23 cellular contexts compared by ENCODE assay signal in the genomic region with DNA sequence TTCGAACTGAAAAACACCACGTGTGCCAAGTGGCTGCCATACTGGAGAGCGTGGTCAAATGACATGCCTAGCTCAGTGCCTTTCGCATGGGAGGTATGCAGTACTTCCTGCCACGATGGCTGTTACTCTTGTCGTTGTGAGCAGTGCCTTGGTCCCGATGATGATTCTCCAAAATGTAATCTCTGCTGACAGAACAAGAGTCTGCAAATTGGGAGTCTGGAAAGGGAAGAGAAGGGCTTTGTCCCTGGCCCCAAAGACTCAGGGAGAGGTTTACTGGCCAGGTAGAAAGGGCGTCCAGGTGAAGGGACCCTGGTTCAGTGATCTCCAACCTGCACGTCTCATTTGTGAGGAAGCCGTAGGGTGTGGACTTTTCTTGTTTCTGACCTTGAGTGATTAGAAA.
"Had no signal": no experiment of that assay in that cellular context is flagged by ENCODE, and none has a peak within 500 bp of the region (broad histone marks: within the 10 kb centered on the region; RNA-seq: fewer than 3 reads in every experiment).

No MANE protein-coding gene starts in this region.

- H3K27me3 ChIP-seq: dorsolateral prefrontal cortex, esophagus squamous epithelium, gastrocnemius medialis, heart right ventricle, left lung had no signal

- ATAC-seq: effector memory CD8-positive, alpha-beta T cell; gastrocnemius medialis; heart right ventricle; left cardiac atrium; left lung; left ventricle myocardium superior; lower lobe of right lung; mucosa of descending colon had no signal

- H3K27me3 Mint-ChIP-seq: effector memory CD8-positive, alpha-beta T cell; naive B cell had no signal

- H3K4me3 ChIP-seq: coronary artery, dorsolateral prefrontal cortex, esophagus squamous epithelium, gastrocnemius medialis, heart right ventricle, left lung, lower lobe of right lung, mucosa of descending colon had no signal

- H3K36me3 ChIP-seq: gastrocnemius medialis, left lung, lower lobe of right lung had no signal

- H3K9me3 Mint-ChIP-seq: effector memory CD8-positive, alpha-beta T cell; endodermal cell; mesothelial cell of epicardium; naive B cell had no signal

- H3K4me1 ChIP-seq: esophagus squamous epithelium, gastrocnemius medialis, heart right ventricle, left lung, lower lobe of right lung had no signal

- H3K27ac ChIP-seq: coronary artery, epithelial cell of prostate, esophagus squamous epithelium, gastrocnemius medialis, heart right ventricle, left lung, lower lobe of right lung had no signal

- DNase-seq: dermis blood vessel endothelial cell; dorsolateral prefrontal cortex; effector CD8-positive, alpha-beta T cell; effector memory CD8-positive, alpha-beta T cell; endodermal cell; esophagus squamous epithelium; foreskin fibroblast; foreskin melanocyte; gastrocnemius medialis; glutamatergic neuron; head of caudate nucleus; heart right ventricle; hippocampal formation; left cardiac atrium; left lung; left ventricle myocardium superior; lower lobe of right lung; mesenchymal stem cell; mucosa of descending colon; naive B cell had no signal

- H3K27ac Mint-ChIP-seq: effector memory CD8-positive, alpha-beta T cell; endodermal cell; mesothelial cell of epicardium had no signal

- H3K4me1 Mint-ChIP-seq: naive B cell had no signal

- H3K9me3 ChIP-seq: esophagus squamous epithelium, gastrocnemius medialis, heart right ventricle, left lung, lower lobe of right lung, mucosa of descending colon had no signal

- H3K4me3 Mint-ChIP-seq: effector memory CD8-positive, alpha-beta T cell; endodermal cell; mesothelial cell of epicardium; naive B cell had no signal
